In genomic region chr5:159906463-159906862, GRCh38 we compare ENCODE assay signal across 3 cellular contexts.
TF ChIP-seq lines count a peak whose summit lies in the region.

No MANE protein-coding gene starts in this region.

TF ChIP-seq in A549, 52 proteins besides CTCF, POLR2A, EP300 and RAD21:
- TF ChIP-seq SREBF2 (IDR thresholded peaks at IDR 0.05) (no peak), HDAC2 (IDR thresholded peaks at IDR 0.05) (no peak), ELK1 (IDR thresholded peaks at IDR 0.05; ENCODE audit: low read depth, low read length) (no peak), CHD4 (IDR thresholded peaks at IDR 0.05; ENCODE audit: borderline replicate concordance) (no peak), FOSL2 (IDR thresholded peaks at IDR 0.05) (no peak), FOSL2 (CRISPR knock-in tag; IDR thresholded peaks at IDR 0.05) (no peak)
TF ChIP-seq in A549: peak in this region for 0.

TF ChIP-seq in IMR-90, 13 proteins besides CTCF, POLR2A, EP300 and RAD21:
- no peak for TF ChIP-seq USF2 (IDR thresholded peaks at IDR 0.05; ENCODE audit: low read depth, low read length)
- no peak for TF ChIP-seq MXI1 (IDR thresholded peaks at IDR 0.05; ENCODE audit: borderline replicate concordance, low read depth, low read length)
- TF ChIP-seq MAFK (IDR thresholded peaks at IDR 0.05; ENCODE audit: low read depth, low read length): no peak
- no peak for TF ChIP-seq RCOR1 (IDR thresholded peaks at IDR 0.05; ENCODE audit: insufficient replicate concordance, low read length)
- TF ChIP-seq MAZ (IDR thresholded peaks at IDR 0.05; ENCODE audit: borderline replicate concordance, low read depth, low read length): no peak
- TF ChIP-seq ELK1 (IDR thresholded peaks at IDR 0.05; ENCODE audit: borderline replicate concordance, low read depth, low read length): no peak
- no peak for TF ChIP-seq BHLHE40 (IDR thresholded peaks at IDR 0.05; ENCODE audit: low read depth, low read length)
- TF ChIP-seq RFX5 (IDR thresholded peaks at IDR 0.05; ENCODE audit: low read depth, low read length): no peak
- TF ChIP-seq NFE2L2 (IDR thresholded peaks at IDR 0.05; ENCODE audit: low read depth, low read length): no peak
- no peak for TF ChIP-seq CHD1 (IDR thresholded peaks at IDR 0.05; ENCODE audit: low read depth, low read length)
- no peak for TF ChIP-seq CEBPB (IDR thresholded peaks at IDR 0.05; ENCODE audit: low read depth, low read length)
TF ChIP-seq in IMR-90: peak in this region for 0.

TF ChIP-seq in K562, 482 proteins besides CTCF, POLR2A, EP300 and RAD21:
- no peak for TF ChIP-seq WHSC1 (IDR thresholded peaks at IDR 0.05; ENCODE audit: low read length)
- no peak for TF ChIP-seq ZNF134 (CRISPR knock-in tag; conservative IDR thresholded peaks at IDR 0.05)
- TF ChIP-seq ZBTB8A (IDR thresholded peaks at IDR 0.05; ENCODE audit: partially characterized antibody): no peak
- no peak for TF ChIP-seq E2F5 (CRISPR knock-in tag; IDR thresholded peaks at IDR 0.05)
- TF ChIP-seq HES1 (IDR thresholded peaks at IDR 0.05; ENCODE audit: low read depth): no peak
- 0 out of 2 replicates have a peak, but pooled peaks have one; percentile 7 for TF ChIP-seq C11orf30 (IDR thresholded peaks at IDR 0.05; ENCODE audit: low read depth)
- TF ChIP-seq ATF6 (CRISPR knock-in tag; IDR thresholded peaks at IDR 0.05): no peak
